ENCODE assay signal across 1 cellular context in the genomic region with DNA sequence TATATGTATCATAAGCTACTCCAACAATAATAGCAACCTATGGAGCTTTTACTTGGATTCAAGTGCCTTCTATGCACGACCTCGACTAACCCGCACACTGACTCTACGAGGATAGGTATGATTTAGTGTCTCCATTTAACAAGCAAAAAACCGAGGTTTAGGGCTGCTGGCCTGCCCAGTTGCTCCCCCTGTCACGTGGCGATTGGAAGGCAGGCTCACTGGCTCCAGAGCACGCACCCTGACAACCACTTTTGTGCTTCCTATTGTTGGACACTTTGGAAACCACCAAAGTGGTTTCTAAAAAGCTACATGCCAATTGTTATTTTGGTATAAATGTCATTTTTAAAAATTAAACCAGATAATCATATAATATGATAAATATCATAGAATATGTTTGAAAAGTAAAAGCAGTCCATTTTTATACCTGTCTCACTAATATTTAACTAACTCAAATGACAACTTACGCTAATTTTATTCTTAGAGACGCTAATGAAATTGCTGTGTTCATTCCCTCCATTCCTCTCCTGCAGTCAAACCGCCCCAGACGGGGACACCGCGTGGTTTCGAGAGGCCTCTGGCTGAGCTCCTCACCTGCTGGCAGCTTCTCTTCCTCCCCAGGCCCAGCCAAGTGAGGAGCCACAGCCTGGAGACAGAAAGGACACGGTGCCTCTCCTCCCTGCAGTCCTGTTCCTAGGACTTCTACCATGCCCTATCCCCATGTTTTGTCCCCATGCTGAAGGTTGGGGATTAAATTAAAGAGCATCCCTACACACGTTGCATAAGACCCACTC.
TF ChIP-seq lines count a peak whose summit lies in the region.

No MANE protein-coding gene starts in this region.

TF ChIP-seq in K562, 482 proteins besides CTCF, POLR2A, EP300 and RAD21 (continued from another document):
- TF ChIP-seq, protein P1, sequence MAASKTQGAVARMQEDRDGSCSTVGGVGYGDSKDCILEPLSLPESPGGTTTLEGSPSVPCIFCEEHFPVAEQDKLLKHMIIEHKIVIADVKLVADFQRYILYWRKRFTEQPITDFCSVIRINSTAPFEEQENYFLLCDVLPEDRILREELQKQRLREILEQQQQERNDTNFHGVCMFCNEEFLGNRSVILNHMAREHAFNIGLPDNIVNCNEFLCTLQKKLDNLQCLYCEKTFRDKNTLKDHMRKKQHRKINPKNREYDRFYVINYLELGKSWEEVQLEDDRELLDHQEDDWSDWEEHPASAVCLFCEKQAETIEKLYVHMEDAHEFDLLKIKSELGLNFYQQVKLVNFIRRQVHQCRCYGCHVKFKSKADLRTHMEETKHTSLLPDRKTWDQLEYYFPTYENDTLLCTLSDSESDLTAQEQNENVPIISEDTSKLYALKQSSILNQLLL (CRISPR knock-in tag; IDR thresholded peaks at IDR 0.05; ENCODE audit: borderline replicate concordance) = no peak
- TF ChIP-seq, protein P2, sequence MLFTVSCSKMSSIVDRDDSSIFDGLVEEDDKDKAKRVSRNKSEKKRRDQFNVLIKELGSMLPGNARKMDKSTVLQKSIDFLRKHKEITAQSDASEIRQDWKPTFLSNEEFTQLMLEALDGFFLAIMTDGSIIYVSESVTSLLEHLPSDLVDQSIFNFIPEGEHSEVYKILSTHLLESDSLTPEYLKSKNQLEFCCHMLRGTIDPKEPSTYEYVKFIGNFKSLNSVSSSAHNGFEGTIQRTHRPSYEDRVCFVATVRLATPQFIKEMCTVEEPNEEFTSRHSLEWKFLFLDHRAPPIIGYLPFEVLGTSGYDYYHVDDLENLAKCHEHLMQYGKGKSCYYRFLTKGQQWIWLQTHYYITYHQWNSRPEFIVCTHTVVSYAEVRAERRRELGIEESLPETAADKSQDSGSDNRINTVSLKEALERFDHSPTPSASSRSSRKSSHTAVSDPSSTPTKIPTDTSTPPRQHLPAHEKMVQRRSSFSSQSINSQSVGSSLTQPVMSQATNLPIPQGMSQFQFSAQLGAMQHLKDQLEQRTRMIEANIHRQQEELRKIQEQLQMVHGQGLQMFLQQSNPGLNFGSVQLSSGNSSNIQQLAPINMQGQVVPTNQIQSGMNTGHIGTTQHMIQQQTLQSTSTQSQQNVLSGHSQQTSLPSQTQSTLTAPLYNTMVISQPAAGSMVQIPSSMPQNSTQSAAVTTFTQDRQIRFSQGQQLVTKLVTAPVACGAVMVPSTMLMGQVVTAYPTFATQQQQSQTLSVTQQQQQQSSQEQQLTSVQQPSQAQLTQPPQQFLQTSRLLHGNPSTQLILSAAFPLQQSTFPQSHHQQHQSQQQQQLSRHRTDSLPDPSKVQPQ (CRISPR knock-in tag; IDR thresholded peaks at IDR 0.05; ENCODE audit: borderline replicate concordance) = no peak
- no peak for TF ChIP-seq CEBPB (tag; IDR thresholded peaks at IDR 0.05)
- no peak for TF ChIP-seq STAT5A (IDR thresholded peaks at IDR 0.05; ENCODE audit: borderline replicate concordance, low read length)
- TF ChIP-seq PML (IDR thresholded peaks at IDR 0.05; ENCODE audit: low read length) = no peak
- TF ChIP-seq ZNF3 (CRISPR knock-in tag; IDR thresholded peaks at IDR 0.05) = no peak
- no peak for TF ChIP-seq MCM5 (IDR thresholded peaks at IDR 0.05; ENCODE audit: low read depth)
- TF ChIP-seq POLR3A (IDR thresholded peaks at IDR 0.05; ENCODE audit: borderline replicate concordance, extremely low read depth, insufficient read depth, insufficient read length) = no peak
- TF ChIP-seq, protein P3, sequence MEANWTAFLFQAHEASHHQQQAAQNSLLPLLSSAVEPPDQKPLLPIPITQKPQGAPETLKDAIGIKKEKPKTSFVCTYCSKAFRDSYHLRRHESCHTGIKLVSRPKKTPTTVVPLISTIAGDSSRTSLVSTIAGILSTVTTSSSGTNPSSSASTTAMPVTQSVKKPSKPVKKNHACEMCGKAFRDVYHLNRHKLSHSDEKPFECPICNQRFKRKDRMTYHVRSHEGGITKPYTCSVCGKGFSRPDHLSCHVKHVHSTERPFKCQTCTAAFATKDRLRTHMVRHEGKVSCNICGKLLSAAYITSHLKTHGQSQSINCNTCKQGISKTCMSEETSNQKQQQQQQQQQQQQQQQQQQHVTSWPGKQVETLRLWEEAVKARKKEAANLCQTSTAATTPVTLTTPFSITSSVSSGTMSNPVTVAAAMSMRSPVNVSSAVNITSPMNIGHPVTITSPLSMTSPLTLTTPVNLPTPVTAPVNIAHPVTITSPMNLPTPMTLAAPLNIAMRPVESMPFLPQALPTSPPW (CRISPR knock-in tag; IDR thresholded peaks at IDR 0.05) = no peak
- TF ChIP-seq, protein P4, sequence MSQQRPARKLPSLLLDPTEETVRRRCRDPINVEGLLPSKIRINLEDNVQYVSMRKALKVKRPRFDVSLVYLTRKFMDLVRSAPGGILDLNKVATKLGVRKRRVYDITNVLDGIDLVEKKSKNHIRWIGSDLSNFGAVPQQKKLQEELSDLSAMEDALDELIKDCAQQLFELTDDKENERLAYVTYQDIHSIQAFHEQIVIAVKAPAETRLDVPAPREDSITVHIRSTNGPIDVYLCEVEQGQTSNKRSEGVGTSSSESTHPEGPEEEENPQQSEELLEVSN (IDR thresholded peaks at IDR 0.05; ENCODE audit: borderline replicate concordance in 1 of 2, extremely low read depth in 1 of 2, insufficient read depth in 1 of 2, insufficient read length in 1 of 2, low read depth in 1 of 2, low read length in 1 of 2, poor library complexity in 1 of 2, severe bottlenecking in 1 of 2) = peak in 1 of 2 experiments; percentile 9
- TF ChIP-seq RAD51 (IDR thresholded peaks at IDR 0.05; ENCODE audit: borderline replicate concordance, low read depth) = peak; percentile 37; the same call in 1 of the 2 replicates
- TF ChIP-seq RCOR1 (IDR thresholded peaks at IDR 0.05; ENCODE audit: borderline replicate concordance in 1 of 2, low read depth in 2 of 2, low read length in 2 of 2) = no peak
- TF ChIP-seq, protein P5, sequence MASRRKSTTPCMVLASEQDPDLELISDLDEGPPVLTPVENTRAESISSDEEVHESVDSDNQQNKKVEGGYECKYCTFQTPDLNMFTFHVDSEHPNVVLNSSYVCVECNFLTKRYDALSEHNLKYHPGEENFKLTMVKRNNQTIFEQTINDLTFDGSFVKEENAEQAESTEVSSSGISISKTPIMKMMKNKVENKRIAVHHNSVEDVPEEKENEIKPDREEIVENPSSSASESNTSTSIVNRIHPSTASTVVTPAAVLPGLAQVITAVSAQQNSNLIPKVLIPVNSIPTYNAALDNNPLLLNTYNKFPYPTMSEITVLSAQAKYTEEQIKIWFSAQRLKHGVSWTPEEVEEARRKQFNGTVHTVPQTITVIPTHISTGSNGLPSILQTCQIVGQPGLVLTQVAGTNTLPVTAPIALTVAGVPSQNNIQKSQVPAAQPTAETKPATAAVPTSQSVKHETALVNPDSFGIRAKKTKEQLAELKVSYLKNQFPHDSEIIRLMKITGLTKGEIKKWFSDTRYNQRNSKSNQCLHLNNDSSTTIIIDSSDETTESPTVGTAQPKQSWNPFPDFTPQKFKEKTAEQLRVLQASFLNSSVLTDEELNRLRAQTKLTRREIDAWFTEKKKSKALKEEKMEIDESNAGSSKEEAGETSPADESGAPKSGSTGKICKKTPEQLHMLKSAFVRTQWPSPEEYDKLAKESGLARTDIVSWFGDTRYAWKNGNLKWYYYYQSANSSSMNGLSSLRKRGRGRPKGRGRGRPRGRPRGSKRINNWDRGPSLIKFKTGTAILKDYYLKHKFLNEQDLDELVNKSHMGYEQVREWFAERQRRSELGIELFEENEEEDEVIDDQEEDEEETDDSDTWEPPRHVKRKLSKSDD (conservative IDR thresholded peaks at IDR 0.05; ENCODE audit: low read length) = no peak
- TF ChIP-seq, protein P6, sequence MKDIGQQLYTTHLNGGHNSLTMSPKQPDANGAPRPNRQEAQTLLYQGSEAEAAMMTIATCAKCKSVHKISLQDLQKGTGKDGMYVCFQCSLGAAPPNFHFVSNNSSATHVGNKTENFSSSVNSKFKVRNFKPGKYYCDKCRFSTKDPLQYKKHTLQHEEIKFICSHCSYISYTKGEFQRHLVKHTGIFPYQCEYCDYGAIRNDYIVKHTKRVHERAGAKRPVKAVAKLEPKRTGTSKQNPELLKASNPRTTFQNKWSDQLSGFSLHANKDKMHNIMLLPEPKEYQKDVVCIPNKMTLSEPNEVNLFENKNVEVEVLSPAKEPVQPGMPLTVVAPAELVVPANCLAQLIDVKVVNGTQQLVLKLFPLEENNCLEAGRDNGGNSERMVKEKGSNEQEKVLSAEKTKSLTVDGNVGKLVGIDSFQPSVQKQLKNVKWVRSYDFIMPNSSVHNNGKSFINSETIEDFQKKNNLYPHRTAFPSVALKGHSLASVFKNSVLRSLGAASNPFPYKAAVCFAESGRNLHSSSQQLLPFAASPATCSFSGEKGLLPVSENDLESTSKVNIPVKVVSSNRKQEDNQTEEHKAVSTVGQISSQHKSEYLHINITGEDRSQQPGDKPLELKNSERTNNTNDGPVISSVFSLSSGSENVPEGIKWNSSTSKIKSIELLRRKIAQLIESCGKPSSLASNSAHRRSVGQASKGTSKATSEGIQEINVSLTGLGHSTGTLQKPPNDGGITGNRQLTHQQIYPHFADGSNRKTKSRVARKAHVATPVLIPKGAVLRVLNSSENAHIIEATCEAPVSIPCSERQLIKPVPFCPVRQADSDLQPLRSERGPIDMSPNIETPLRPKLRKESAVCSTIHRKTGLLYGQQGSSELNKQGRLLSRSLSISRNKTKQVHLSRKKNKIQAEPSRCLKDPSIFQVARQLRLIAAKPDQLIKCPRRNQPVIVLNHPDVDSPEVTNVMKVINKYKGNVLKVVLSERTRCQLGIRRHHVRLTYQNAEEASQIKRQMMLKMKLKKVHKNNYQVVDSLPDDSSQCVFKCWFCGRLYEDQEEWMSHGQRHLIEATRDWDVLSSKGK (CRISPR knock-in tag; IDR thresholded peaks at IDR 0.05) = no peak
- TF ChIP-seq TCF7 (IDR thresholded peaks at IDR 0.05; ENCODE audit: borderline replicate concordance) = no peak
- no peak for TF ChIP-seq TAF7 (tag; IDR thresholded peaks at IDR 0.05)
- TF ChIP-seq, protein P7, sequence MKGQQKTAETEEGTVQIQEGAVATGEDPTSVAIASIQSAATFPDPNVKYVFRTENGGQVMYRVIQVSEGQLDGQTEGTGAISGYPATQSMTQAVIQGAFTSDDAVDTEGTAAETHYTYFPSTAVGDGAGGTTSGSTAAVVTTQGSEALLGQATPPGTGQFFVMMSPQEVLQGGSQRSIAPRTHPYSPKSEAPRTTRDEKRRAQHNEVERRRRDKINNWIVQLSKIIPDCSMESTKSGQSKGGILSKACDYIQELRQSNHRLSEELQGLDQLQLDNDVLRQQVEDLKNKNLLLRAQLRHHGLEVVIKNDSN (CRISPR knock-in tag; IDR thresholded peaks at IDR 0.05) = 0 out of 2 replicates have a peak, but pooled peaks have one; percentile 36
- TF ChIP-seq PHF20 (IDR thresholded peaks at IDR 0.05; ENCODE audit: partially characterized antibody) = no peak
- TF ChIP-seq ZNF316 (IDR thresholded peaks at IDR 0.05) = no peak
- no peak for TF ChIP-seq ZNF79 (CRISPR knock-in tag; IDR thresholded peaks at IDR 0.05; ENCODE audit: low read depth)
- 0 out of 2 replicates have a peak, but pooled peaks have one; percentile 28 for TF ChIP-seq BHLHE40 (IDR thresholded peaks at IDR 0.05; ENCODE audit: low read length)
- TF ChIP-seq, protein P8, sequence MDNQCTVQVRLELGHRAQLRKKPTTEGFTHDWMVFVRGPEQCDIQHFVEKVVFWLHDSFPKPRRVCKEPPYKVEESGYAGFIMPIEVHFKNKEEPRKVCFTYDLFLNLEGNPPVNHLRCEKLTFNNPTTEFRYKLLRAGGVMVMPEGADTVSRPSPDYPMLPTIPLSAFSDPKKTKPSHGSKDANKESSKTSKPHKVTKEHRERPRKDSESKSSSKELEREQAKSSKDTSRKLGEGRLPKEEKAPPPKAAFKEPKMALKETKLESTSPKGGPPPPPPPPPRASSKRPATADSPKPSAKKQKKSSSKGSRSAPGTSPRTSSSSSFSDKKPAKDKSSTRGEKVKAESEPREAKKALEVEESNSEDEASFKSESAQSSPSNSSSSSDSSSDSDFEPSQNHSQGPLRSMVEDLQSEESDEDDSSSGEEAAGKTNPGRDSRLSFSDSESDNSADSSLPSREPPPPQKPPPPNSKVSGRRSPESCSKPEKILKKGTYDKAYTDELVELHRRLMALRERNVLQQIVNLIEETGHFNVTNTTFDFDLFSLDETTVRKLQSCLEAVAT (IDR thresholded peaks at IDR 0.05) = no peak
- no peak for TF ChIP-seq ZNF165 (CRISPR knock-in tag; IDR thresholded peaks at IDR 0.05; ENCODE audit: borderline replicate concordance)
- TF ChIP-seq, protein P9, sequence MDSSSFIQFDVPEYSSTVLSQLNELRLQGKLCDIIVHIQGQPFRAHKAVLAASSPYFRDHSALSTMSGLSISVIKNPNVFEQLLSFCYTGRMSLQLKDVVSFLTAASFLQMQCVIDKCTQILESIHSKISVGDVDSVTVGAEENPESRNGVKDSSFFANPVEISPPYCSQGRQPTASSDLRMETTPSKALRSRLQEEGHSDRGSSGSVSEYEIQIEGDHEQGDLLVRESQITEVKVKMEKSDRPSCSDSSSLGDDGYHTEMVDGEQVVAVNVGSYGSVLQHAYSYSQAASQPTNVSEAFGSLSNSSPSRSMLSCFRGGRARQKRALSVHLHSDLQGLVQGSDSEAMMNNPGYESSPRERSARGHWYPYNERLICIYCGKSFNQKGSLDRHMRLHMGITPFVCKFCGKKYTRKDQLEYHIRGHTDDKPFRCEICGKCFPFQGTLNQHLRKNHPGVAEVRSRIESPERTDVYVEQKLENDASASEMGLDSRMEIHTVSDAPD (CRISPR knock-in tag; IDR thresholded peaks at IDR 0.05) = no peak
